ENCODE assay signal across 9 cellular contexts in genomic region chr9:114291064-114291474, GRCh38. TPM values are rescaled to one million over a fixed set of nuclear protein-coding genes. Genes with fewer than 3 reads are reported as not detected.
DNase-seq lines count a peak whose midpoint lies in the region; ATAC-seq, FAIRE-seq and TF ChIP-seq lines count a peak whose summit lies in the region.
"Had no signal": no experiment of that assay in that cellular context is flagged by ENCODE, and none has a peak within 500 bp of the region (broad histone marks: within the 10 kb centered on the region; RNA-seq: fewer than 3 reads in every experiment).

No MANE protein-coding gene starts in this region.

- no peak overlapping the region for H3K9ac ChIP-seq in keratinocyte (ENCODE audit: control insufficient read depth, extremely low read depth, insufficient read depth, low read length)

- H3K9me3 ChIP-seq in WERI-Rb-1 (ENCODE audit: severe bottlenecking) (peaks cover 14% of the 10 kb centered on the region), keratinocyte (ENCODE audit: control insufficient read depth, low read depth, low read length) (no peaks in the 10 kb centered on the region)

- no peak overlapping the region for H2AFZ ChIP-seq in keratinocyte (ENCODE audit: control insufficient read depth, low read length)

- no peak overlapping the region for H3K4me3 Mint-ChIP-seq in MCF 10A (ENCODE audit: unreplicated experiment)

- H3K36me3 Mint-ChIP-seq in MCF 10A (ENCODE audit: insufficient read depth, unreplicated experiment), result peaks cover 6% of the 10 kb centered on the region

- TF ChIP-seq CTCF in WERI-Rb-1 (IDR thresholded peaks at IDR 0.05; ENCODE audit: low read depth, low read length) (peak; percentile 83), MCF 10A (IDR thresholded peaks at IDR 0.05; ENCODE audit: unreplicated experiment) (peak; percentile 96), keratinocyte (optimal IDR thresholded peaks at IDR 0.05 in 1 of 3, IDR thresholded peaks at IDR 0.05 in 1 of 3, conservative IDR thresholded peaks at IDR 0.05 in 1 of 3; ENCODE audit: extremely low read depth in 1 of 3, insufficient read depth in 2 of 3, low read length in 3 of 3) (peak in 2 of 3 experiments; percentile 75 to 87)

- CTCF ChIA-PET in MCF 10A (lab: Yijun Ruan, JAX), result interaction anchor here (0.5 to 8.7 kb wide), 52 partner anchors 9 to 1600 kb away, joined by 3 to 160 read pairs (median 5); partner anchors contain the start of genes COL27A1 and KIF12

- no peaks in the 10 kb centered on the region for H3K79me2 ChIP-seq in keratinocyte (ENCODE audit: control insufficient read depth, insufficient read depth, low read length)

- H3K27ac ChIP-seq in WERI-Rb-1 (peak overlapping the region; percentile 44), keratinocyte (ENCODE audit: control insufficient read depth, insufficient read depth, low read length) (peak overlapping the region; percentile 31)

- peaks cover 23% of the 10 kb centered on the region for H3K4me1 ChIP-seq in keratinocyte (ENCODE audit: control insufficient read depth, extremely low read depth, insufficient read depth, low read length)

- dilution Hi-C loops in keratinocyte (cut with MboI; ENCODE audit: extremely low pct_ligation_motif_present, low sequenced_read_pairs), result no loop called here

- no peaks in the 10 kb centered on the region for H3K9me1 ChIP-seq in keratinocyte (ENCODE audit: control insufficient read depth, extremely low read depth, insufficient read depth, low read length)

- FAIRE-seq in keratinocyte (lab: Jason Lieb, UNC), result peak; percentile 82
- FAIRE-seq: A204.1 had no signal

- no peaks in the 10 kb centered on the region for H3K27me3 ChIP-seq in WERI-Rb-1 (ENCODE audit: insufficient read depth, low read depth, severe bottlenecking)
- H3K27me3 ChIP-seq in keratinocyte (ENCODE audit: control insufficient read depth, extremely low read depth, insufficient read depth, low read length), result no peaks in the 10 kb centered on the region

- H3K27me3 Mint-ChIP-seq in MCF 10A (ENCODE audit: insufficient read depth, unreplicated experiment), result no peaks in the 10 kb centered on the region

- peaks cover 9% of the 10 kb centered on the region for H3K9me3 Mint-ChIP-seq in MCF 10A (ENCODE audit: unreplicated experiment)

- no peak overlapping the region for H3K4me3 ChIP-seq in WERI-Rb-1 (ENCODE audit: low read depth, low read length)
- no peak overlapping the region for H3K4me3 ChIP-seq in keratinocyte (ENCODE audit: control insufficient read depth in 2 of 3, extremely low read depth in 1 of 3, insufficient read depth in 2 of 3, low read depth in 1 of 3, low read length in 3 of 3)

- BruUV-seq in MCF 10A (replicated peaks; lab: Mats Ljungman, UMichigan), result no TSS peak

- H3K36me3 ChIP-seq in WERI-Rb-1, result peaks cover 51% of the 10 kb centered on the region
- H3K36me3 ChIP-seq in keratinocyte (ENCODE audit: control insufficient read depth in 2 of 2, extremely low read depth in 1 of 2, insufficient read depth in 2 of 2, low read length in 2 of 2), result peaks cover 13 to 32% of the 10 kb centered on the region in 2 experiments

- H3K27ac Mint-ChIP-seq in MCF 10A (ENCODE audit: low read depth, unreplicated experiment), result no peak overlapping the region

- peak; percentile 84 for DNase-seq in DMS 273 (lab: John Stamatoyannopoulos, UW; ENCODE audit: unreplicated experiment)
- DNase-seq in DMS 273 treated with DMSO at 0.1 percent for 48 hours (lab: John Stamatoyannopoulos, UW), result no peak
- DNase-seq in NAMALWA (ENCODE audit: low spot score), result peak; percentile 75
- peak; percentile 84 for DNase-seq in WERI-Rb-1
- peak; percentile 76 for DNase-seq in MCF 10A (ENCODE audit: unreplicated experiment)
- no peak for DNase-seq in keratinocyte (ENCODE audit: low read depth, low spot score)
- peak; percentile 42 to 63 (median 48) for DNase-seq in stimulated activated CD4-positive, alpha-beta T cell treated with anti-CD3 and anti-CD28 coated beads, Interleukin-1b, Interleukin-23, amount 100 ng/mL, for 24 hours (ENCODE audit: low read depth in 4 of 4, low spot score in 1 of 4)

- H4K20me1 ChIP-seq in keratinocyte (ENCODE audit: control insufficient read depth, extremely low read depth, insufficient read depth, low read length), result no peaks in the 10 kb centered on the region

- ATAC-seq in HG02610 (IDR thresholded peaks at IDR 0.05; ENCODE audit: unreplicated experiment), result no peak

- POLR2A ChIA-PET in MCF 10A (lab: Yijun Ruan, JAX), result interaction anchor here (0.7 to 1.4 kb wide), 3 partner anchors 181 to 184 kb away, joined by 3 read pairs; no protein-coding TSS in a partner anchor

- H3K4me1 Mint-ChIP-seq in MCF 10A (ENCODE audit: insufficient read depth, unreplicated experiment), result peaks cover 11% of the 10 kb centered on the region

- no peak overlapping the region for H3K4me2 ChIP-seq in keratinocyte (ENCODE audit: control insufficient read depth, extremely low read depth, insufficient read depth, low read depth, low read length)

- intact Hi-C loops in MCF 10A (cut with micrococcal nuclease), result loop anchor here (1.0 kb wide), 3 partner anchors 136 to 209 kb away; partner anchors contain the start of gene COL27A1

RNA-seq across cellular contexts. Expression of gene ORM1, which starts 31.8 kb away (rescaled TPM):
- total RNA-seq in MCF 10A (2022), result not detected in 2 replicates
- polyA plus RNA-seq in keratinocyte, result not detected in 3 replicates
- not detected for polyA plus RNA-seq in keratinocyte (2011; ENCODE audit: low read depth)
- not detected in 2 replicates for polyA plus RNA-seq in keratinocyte (2011; cell fraction: cytosol; rRNA removed)
- polyA plus RNA-seq in keratinocyte (2011; cell fraction: nucleus; rRNA removed), result not detected in 2 replicates
- polyA plus RNA-seq in keratinocyte (2012; ENCODE audit: low replicate concordance), result not detected in 2 replicates
- not detected in 3 replicates for polyA minus RNA-seq in keratinocyte
- not detected for polyA minus RNA-seq in keratinocyte (2011; cell fraction: cytosol; rRNA and poly(A)+ RNA removed)
- polyA minus RNA-seq in keratinocyte (2011; cell fraction: nucleus; rRNA and poly(A)+ RNA removed), result not detected in 2 replicates

RNA-seq across cellular contexts. Expression of gene ORM2, which starts 38.6 kb away (rescaled TPM):
- total RNA-seq in MCF 10A (2022), result not detected in 2 replicates
- not detected in 3 replicates for polyA plus RNA-seq in keratinocyte
- polyA plus RNA-seq in keratinocyte (2011; ENCODE audit: low read depth), result not detected
- not detected in 2 replicates for polyA plus RNA-seq in keratinocyte (2011; cell fraction: cytosol; rRNA removed)
- not detected in 2 replicates for polyA plus RNA-seq in keratinocyte (2011; cell fraction: nucleus; rRNA removed)
- not detected in 2 replicates for polyA plus RNA-seq in keratinocyte (2012; ENCODE audit: low replicate concordance)
- not detected in 3 replicates for polyA minus RNA-seq in keratinocyte
- polyA minus RNA-seq in keratinocyte (2011; cell fraction: cytosol; rRNA and poly(A)+ RNA removed), result not detected
- not detected in 2 replicates for polyA minus RNA-seq in keratinocyte (2011; cell fraction: nucleus; rRNA and poly(A)+ RNA removed)

Comparison
In these comparisons a context has a peak if more than half of its experiments do, and no peak if none do; other contexts are left out.
1. DNase-seq: peak in DMS 273 (single experiment), NAMALWA (single experiment), WERI-Rb-1 (single experiment), MCF 10A (single experiment) and stimulated activated CD4-positive, alpha-beta T cell treated with anti-CD3 and anti-CD28 coated beads, Interleukin-1b, Interleukin-23, amount 100 ng/mL, for 24 hours (4 of 4); none in DMS 273 treated with DMSO at 0.1 percent for 48 hours (single experiment) and keratinocyte (single experiment).
2. Peak in every context shown above with its lines, with median percentiles within 50 percentile points of each other: CTCF ChIP-seq.